Comparison of ENCODE assay signal across 1 cellular context in the genomic region with DNA sequence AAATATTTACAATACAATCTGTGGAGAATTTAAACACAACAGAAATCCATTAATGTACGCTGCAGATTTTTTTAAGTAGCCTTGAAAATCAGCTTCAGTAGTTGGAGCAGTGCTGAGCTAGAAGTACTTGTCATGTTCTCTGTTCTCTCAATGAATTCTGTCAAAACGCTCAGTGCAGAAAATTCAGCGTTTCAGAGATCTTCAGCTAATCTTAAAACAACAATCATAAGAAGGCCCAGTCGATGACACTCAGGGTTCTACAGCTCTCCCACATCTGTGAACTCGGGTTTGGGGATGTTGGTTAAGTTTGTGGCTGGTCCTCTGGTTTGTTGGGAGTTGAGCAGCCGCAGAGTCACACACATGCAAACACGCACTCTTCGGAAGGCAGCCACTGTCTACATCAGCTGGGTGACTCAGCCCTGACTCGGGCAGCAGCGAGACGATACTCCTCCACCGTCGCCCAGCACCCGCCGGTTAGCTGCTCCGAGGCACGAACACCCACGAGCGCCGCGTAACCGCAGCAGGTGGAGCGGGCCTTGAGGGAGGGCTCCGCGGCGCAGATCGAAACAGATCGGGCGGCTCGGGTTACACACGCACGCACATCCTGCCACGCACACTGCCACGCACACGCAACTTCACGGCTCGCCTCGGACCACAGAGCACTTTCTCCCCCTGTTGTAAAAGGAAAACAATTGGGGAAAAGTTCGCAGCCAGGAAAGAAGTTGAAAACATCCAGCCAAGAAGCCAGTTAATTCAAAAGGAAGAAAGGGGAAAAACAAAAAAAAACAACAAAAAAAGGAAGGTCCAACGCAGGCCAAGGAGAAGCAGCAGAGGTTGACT.
TF ChIP-seq lines count a peak whose summit lies in the region.

No MANE protein-coding gene starts in this region.

TF ChIP-seq in K562, 482 proteins besides CTCF, POLR2A, EP300 and RAD21 (continued from another document):
- TF ChIP-seq, protein P1, sequence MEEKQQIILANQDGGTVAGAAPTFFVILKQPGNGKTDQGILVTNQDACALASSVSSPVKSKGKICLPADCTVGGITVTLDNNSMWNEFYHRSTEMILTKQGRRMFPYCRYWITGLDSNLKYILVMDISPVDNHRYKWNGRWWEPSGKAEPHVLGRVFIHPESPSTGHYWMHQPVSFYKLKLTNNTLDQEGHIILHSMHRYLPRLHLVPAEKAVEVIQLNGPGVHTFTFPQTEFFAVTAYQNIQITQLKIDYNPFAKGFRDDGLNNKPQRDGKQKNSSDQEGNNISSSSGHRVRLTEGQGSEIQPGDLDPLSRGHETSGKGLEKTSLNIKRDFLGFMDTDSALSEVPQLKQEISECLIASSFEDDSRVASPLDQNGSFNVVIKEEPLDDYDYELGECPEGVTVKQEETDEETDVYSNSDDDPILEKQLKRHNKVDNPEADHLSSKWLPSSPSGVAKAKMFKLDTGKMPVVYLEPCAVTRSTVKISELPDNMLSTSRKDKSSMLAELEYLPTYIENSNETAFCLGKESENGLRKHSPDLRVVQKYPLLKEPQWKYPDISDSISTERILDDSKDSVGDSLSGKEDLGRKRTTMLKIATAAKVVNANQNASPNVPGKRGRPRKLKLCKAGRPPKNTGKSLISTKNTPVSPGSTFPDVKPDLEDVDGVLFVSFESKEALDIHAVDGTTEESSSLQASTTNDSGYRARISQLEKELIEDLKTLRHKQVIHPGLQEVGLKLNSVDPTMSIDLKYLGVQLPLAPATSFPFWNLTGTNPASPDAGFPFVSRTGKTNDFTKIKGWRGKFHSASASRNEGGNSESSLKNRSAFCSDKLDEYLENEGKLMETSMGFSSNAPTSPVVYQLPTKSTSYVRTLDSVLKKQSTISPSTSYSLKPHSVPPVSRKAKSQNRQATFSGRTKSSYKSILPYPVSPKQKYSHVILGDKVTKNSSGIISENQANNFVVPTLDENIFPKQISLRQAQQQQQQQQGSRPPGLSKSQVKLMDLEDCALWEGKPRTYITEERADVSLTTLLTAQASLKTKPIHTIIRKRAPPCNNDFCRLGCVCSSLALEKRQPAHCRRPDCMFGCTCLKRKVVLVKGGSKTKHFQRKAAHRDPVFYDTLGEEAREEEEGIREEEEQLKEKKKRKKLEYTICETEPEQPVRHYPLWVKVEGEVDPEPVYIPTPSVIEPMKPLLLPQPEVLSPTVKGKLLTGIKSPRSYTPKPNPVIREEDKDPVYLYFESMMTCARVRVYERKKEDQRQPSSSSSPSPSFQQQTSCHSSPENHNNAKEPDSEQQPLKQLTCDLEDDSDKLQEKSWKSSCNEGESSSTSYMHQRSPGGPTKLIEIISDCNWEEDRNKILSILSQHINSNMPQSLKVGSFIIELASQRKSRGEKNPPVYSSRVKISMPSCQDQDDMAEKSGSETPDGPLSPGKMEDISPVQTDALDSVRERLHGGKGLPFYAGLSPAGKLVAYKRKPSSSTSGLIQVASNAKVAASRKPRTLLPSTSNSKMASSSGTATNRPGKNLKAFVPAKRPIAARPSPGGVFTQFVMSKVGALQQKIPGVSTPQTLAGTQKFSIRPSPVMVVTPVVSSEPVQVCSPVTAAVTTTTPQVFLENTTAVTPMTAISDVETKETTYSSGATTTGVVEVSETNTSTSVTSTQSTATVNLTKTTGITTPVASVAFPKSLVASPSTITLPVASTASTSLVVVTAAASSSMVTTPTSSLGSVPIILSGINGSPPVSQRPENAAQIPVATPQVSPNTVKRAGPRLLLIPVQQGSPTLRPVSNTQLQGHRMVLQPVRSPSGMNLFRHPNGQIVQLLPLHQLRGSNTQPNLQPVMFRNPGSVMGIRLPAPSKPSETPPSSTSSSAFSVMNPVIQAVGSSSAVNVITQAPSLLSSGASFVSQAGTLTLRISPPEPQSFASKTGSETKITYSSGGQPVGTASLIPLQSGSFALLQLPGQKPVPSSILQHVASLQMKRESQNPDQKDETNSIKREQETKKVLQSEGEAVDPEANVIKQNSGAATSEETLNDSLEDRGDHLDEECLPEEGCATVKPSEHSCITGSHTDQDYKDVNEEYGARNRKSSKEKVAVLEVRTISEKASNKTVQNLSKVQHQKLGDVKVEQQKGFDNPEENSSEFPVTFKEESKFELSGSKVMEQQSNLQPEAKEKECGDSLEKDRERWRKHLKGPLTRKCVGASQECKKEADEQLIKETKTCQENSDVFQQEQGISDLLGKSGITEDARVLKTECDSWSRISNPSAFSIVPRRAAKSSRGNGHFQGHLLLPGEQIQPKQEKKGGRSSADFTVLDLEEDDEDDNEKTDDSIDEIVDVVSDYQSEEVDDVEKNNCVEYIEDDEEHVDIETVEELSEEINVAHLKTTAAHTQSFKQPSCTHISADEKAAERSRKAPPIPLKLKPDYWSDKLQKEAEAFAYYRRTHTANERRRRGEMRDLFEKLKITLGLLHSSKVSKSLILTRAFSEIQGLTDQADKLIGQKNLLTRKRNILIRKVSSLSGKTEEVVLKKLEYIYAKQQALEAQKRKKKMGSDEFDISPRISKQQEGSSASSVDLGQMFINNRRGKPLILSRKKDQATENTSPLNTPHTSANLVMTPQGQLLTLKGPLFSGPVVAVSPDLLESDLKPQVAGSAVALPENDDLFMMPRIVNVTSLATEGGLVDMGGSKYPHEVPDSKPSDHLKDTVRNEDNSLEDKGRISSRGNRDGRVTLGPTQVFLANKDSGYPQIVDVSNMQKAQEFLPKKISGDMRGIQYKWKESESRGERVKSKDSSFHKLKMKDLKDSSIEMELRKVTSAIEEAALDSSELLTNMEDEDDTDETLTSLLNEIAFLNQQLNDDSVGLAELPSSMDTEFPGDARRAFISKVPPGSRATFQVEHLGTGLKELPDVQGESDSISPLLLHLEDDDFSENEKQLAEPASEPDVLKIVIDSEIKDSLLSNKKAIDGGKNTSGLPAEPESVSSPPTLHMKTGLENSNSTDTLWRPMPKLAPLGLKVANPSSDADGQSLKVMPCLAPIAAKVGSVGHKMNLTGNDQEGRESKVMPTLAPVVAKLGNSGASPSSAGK (IDR thresholded peaks at IDR 0.05) = peak; percentile 93
- TF ChIP-seq HDAC2 (IDR thresholded peaks at IDR 0.05) (peak; percentile 91), KHSRP (IDR thresholded peaks at IDR 0.05) (0 out of 2 replicates have a peak, but pooled peaks have one; percentile 12), ZNF12 (CRISPR knock-in tag; IDR thresholded peaks at IDR 0.05) (peak; percentile 61; the same call in 1 of the 2 replicates), ZBTB17 (CRISPR knock-in tag; IDR thresholded peaks at IDR 0.05) (0 out of 2 replicates have a peak, but pooled peaks have one; percentile 17), CBFA2T2 (conservative IDR thresholded peaks at IDR 0.05) (0 out of 2 replicates have a peak, but pooled peaks have one; percentile 16), TCF3 (CRISPR knock-in tag; IDR thresholded peaks at IDR 0.05) (peak; percentile 47; the same call in 1 of the 2 replicates), CHCHD3 (CRISPR knock-in tag; IDR thresholded peaks at IDR 0.05) (no peak), COPS2 (conservative IDR thresholded peaks at IDR 0.05) (no peak), ZNF175 (CRISPR knock-in tag; IDR thresholded peaks at IDR 0.05; ENCODE audit: low read depth) (0 out of 2 replicates have a peak, but pooled peaks have one; percentile 3)
- TF ChIP-seq, protein P2, sequence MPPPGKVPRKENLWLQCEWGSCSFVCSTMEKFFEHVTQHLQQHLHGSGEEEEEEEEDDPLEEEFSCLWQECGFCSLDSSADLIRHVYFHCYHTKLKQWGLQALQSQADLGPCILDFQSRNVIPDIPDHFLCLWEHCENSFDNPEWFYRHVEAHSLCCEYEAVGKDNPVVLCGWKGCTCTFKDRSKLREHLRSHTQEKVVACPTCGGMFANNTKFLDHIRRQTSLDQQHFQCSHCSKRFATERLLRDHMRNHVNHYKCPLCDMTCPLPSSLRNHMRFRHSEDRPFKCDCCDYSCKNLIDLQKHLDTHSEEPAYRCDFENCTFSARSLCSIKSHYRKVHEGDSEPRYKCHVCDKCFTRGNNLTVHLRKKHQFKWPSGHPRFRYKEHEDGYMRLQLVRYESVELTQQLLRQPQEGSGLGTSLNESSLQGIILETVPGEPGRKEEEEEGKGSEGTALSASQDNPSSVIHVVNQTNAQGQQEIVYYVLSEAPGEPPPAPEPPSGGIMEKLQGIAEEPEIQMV (tag; conservative IDR thresholded peaks at IDR 0.05; ENCODE audit: low read depth) = no peak
- TF ChIP-seq, protein P3, sequence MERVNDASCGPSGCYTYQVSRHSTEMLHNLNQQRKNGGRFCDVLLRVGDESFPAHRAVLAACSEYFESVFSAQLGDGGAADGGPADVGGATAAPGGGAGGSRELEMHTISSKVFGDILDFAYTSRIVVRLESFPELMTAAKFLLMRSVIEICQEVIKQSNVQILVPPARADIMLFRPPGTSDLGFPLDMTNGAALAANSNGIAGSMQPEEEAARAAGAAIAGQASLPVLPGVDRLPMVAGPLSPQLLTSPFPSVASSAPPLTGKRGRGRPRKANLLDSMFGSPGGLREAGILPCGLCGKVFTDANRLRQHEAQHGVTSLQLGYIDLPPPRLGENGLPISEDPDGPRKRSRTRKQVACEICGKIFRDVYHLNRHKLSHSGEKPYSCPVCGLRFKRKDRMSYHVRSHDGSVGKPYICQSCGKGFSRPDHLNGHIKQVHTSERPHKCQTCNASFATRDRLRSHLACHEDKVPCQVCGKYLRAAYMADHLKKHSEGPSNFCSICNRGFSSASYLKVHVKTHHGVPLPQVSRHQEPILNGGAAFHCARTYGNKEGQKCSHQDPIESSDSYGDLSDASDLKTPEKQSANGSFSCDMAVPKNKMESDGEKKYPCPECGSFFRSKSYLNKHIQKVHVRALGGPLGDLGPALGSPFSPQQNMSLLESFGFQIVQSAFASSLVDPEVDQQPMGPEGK (CRISPR knock-in tag; IDR thresholded peaks at IDR 0.05; ENCODE audit: borderline replicate concordance) = peak; percentile 33; the same call in 1 of the 2 replicates
- TF ChIP-seq, protein P4, sequence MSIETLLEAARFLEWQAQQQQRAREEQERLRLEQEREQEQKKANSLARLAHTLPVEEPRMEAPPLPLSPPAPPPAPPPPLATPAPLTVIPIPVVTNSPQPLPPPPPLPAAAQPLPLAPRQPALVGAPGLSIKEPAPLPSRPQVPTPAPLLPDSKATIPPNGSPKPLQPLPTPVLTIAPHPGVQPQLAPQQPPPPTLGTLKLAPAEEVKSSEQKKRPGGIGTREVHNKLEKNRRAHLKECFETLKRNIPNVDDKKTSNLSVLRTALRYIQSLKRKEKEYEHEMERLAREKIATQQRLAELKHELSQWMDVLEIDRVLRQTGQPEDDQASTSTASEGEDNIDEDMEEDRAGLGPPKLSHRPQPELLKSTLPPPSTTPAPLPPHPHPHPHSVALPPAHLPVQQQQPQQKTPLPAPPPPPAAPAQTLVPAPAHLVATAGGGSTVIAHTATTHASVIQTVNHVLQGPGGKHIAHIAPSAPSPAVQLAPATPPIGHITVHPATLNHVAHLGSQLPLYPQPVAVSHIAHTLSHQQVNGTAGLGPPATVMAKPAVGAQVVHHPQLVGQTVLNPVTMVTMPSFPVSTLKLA (conservative IDR thresholded peaks at IDR 0.05) = peak; percentile 64 to 84
- TF ChIP-seq, protein P5, sequence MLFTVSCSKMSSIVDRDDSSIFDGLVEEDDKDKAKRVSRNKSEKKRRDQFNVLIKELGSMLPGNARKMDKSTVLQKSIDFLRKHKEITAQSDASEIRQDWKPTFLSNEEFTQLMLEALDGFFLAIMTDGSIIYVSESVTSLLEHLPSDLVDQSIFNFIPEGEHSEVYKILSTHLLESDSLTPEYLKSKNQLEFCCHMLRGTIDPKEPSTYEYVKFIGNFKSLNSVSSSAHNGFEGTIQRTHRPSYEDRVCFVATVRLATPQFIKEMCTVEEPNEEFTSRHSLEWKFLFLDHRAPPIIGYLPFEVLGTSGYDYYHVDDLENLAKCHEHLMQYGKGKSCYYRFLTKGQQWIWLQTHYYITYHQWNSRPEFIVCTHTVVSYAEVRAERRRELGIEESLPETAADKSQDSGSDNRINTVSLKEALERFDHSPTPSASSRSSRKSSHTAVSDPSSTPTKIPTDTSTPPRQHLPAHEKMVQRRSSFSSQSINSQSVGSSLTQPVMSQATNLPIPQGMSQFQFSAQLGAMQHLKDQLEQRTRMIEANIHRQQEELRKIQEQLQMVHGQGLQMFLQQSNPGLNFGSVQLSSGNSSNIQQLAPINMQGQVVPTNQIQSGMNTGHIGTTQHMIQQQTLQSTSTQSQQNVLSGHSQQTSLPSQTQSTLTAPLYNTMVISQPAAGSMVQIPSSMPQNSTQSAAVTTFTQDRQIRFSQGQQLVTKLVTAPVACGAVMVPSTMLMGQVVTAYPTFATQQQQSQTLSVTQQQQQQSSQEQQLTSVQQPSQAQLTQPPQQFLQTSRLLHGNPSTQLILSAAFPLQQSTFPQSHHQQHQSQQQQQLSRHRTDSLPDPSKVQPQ (CRISPR knock-in tag; IDR thresholded peaks at IDR 0.05; ENCODE audit: borderline replicate concordance) = no peak
TF ChIP-seq in K562: peak in this region for 170.
